9 cellular contexts compared by ENCODE assay signal in genomic region chr20:25336561-25337422, GRCh38. TPM values are rescaled to one million over a fixed set of nuclear protein-coding genes. Genes with fewer than 3 reads are reported as not detected.
DNase-seq lines count a peak whose midpoint lies in the region; ATAC-seq and FAIRE-seq lines count a peak whose summit lies in the region.
"Had no signal": no experiment of that assay in that cellular context is flagged by ENCODE, and none has a peak within 500 bp of the region (broad histone marks: within the 10 kb centered on the region; RNA-seq: fewer than 3 reads in every experiment).

No MANE protein-coding gene starts in this region.

- no peak for FAIRE-seq in frontal cortex (lab: Jason Lieb, UNC)

- DNase-seq in HCEC 1CT (peak; percentile 15), SW480 (ENCODE audit: low spot score) (peak; percentile 34), globus pallidus (ENCODE audit: low spot score) (peak; percentile 79), smooth muscle cell of the brain vasculature (ENCODE audit: low read depth, low spot score) (peak; percentile 13), DMS153 (lab: John Stamatoyannopoulos, UW) (no peak), frontal cortex (ENCODE audit: low spot score in 2 of 2) (no peak)
- DNase-seq: activated B cell treated with CpG ODN at 0.5 μM for 24 hours had no signal

- no peak for ATAC-seq in HG03439 (IDR thresholded peaks at IDR 0.05; ENCODE audit: unreplicated experiment)
- no peak for ATAC-seq in GM18858 (IDR thresholded peaks at IDR 0.05; ENCODE audit: unreplicated experiment)

RNA-seq across cellular contexts. Expression of gene ABHD12, which starts 53.8 kb away (rescaled TPM):
- 42.8 TPM for total RNA-seq in frontal cortex

Comparison
In these comparisons a context has a peak if more than half of its experiments do, and no peak if none do; other contexts are left out.
1. DNase-seq: peak in HCEC 1CT (single experiment), SW480 (single experiment), globus pallidus (single experiment) and smooth muscle cell of the brain vasculature (single experiment); none in DMS153 (single experiment) and frontal cortex (0 of 2).